Comparison of ENCODE assay signal across 1 cellular context in genomic region chr4:101833455-101833854, GRCh38.
TF ChIP-seq lines count a peak whose summit lies in the region.

No MANE protein-coding gene starts in this region.

TF ChIP-seq in HepG2, 621 proteins besides CTCF, POLR2A, EP300 and RAD21 (continued from another document):
- TF ChIP-seq, protein P1, sequence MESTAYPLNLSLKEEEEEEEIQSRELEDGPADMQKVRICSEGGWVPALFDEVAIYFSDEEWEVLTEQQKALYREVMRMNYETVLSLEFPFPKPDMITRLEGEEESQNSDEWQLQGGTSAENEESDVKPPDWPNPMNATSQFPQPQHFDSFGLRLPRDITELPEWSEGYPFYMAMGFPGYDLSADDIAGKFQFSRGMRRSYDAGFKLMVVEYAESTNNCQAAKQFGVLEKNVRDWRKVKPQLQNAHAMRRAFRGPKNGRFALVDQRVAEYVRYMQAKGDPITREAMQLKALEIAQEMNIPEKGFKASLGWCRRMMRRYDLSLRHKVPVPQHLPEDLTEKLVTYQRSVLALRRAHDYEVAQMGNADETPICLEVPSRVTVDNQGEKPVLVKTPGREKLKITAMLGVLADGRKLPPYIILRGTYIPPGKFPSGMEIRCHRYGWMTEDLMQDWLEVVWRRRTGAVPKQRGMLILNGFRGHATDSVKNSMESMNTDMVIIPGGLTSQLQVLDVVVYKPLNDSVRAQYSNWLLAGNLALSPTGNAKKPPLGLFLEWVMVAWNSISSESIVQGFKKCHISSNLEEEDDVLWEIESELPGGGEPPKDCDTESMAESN (CRISPR knock-in tag; conservative IDR thresholded peaks at IDR 0.05): no peak
- TF ChIP-seq ARNT2 (CRISPR knock-in tag; IDR thresholded peaks at IDR 0.05; ENCODE audit: low read depth) (no peak), ZNF264 (CRISPR knock-in tag; IDR thresholded peaks at IDR 0.05) (no peak), KIAA2018 (CRISPR knock-in tag; IDR thresholded peaks at IDR 0.05; ENCODE audit: borderline replicate concordance) (no peak), MIER2 (CRISPR knock-in tag; IDR thresholded peaks at IDR 0.05) (no peak), ZNF761 (CRISPR knock-in tag; conservative IDR thresholded peaks at IDR 0.05) (no peak)
